Comparison of ENCODE assay signal across 35 cellular contexts in genomic region chr4:78265006-78265405, GRCh38.
"Had no signal": no experiment of that assay in that cellular context is flagged by ENCODE, and none has a peak within 500 bp of the region (broad histone marks: within the 10 kb centered on the region; RNA-seq: fewer than 3 reads in every experiment).

No MANE protein-coding gene starts in this region.

- H3K36me3 ChIP-seq: adrenal gland, brain microvascular endothelial cell, breast epithelium had no signal

- H3K4me1 Mint-ChIP-seq: activated B cell treated with CpG ODN at 0.5 μM for 24 hours; activated CD4-positive, alpha-beta T cell treated with anti-CD3 and anti-CD28 coated beads, Interleukin-2, amount 10 ng/mL, durations not matched to agents 24 days and 14 days; activated naive CD8-positive, alpha-beta T cell treated with anti-CD3 and anti-CD28 coated beads for 36 hours; activated T-helper 17 cell treated with anti-CD3 and anti-CD28 coated beads, Interleukin-2, amount 50 U/mL, for 72 hours had no signal

- H3K27me3 Mint-ChIP-seq: activated B cell treated with CpG ODN at 0.5 μM for 24 hours; activated CD4-positive, alpha-beta memory T cell treated with anti-CD3 and anti-CD28 coated beads for 36 hours had no signal

- H3K4me3 Mint-ChIP-seq: activated B cell treated with CpG ODN at 0.5 μM for 24 hours; activated CD4-positive, alpha-beta memory T cell treated with anti-CD3 and anti-CD28 coated beads for 36 hours; activated CD4-positive, alpha-beta T cell treated with anti-CD3 and anti-CD28 coated beads, Interleukin-2, amount 10 ng/mL, durations not matched to agents 24 days and 14 days; activated CD8-positive, alpha-beta T cell treated with anti-CD3 and anti-CD28 coated beads for 36 hours; activated naive CD4-positive, alpha-beta T cell treated with anti-CD3 and anti-CD28 coated beads for 36 hours; activated naive CD8-positive, alpha-beta T cell treated with anti-CD3 and anti-CD28 coated beads for 36 hours; activated T-cell treated with anti-CD3 and anti-CD28 coated beads, Interleukin-2, amount 50 U/mL, for 4 hours; activated T-cell treated with anti-CD3 and anti-CD28 coated beads, Interleukin-2, amount 50 U/mL, for 72 hours; activated T-helper 1 cell treated with anti-CD3 and anti-CD28 coated beads, Interleukin-12 subunit alpha, Interleukin-12 subunit beta, Interleukin-2, Interleukin-4 antibody, amounts not matched to agents 30 ng/mL and 10 ng/mL and 1 ng/mL, durations not matched to agents 14 hours and 24 hours and 36 hours; activated T-helper 17 cell treated with anti-CD3 and anti-CD28 coated beads, Interleukin-2, amount 50 U/mL, for 72 hours; T-helper 1 cell treated with Interleukin-12 subunit alpha and Interleukin-12 subunit beta and Interleukin-4 antibody, amounts not matched to agents 30 μg/mL and 1 μg/mL, for 36 hours; T-helper 2 cell treated with Interferon-gamma antibody and Interleukin-4, amounts not matched to agents 5 μg/mL and 100 μg/mL, for 36 hours had no signal

- H3K27ac ChIP-seq: adrenal gland, body of pancreas, brain microvascular endothelial cell, breast epithelium, VCaP had no signal

- FAIRE-seq: TTC549 had no signal

- H3K4me3 ChIP-seq: adrenal gland, body of pancreas, breast epithelium had no signal

- H3K27ac Mint-ChIP-seq: activated B cell treated with CpG ODN at 0.5 μM for 24 hours; activated CD4-positive, alpha-beta memory T cell treated with anti-CD3 and anti-CD28 coated beads for 36 hours; activated CD4-positive, alpha-beta T cell treated with anti-CD3 and anti-CD28 coated beads, Interleukin-2, amount 10 ng/mL, durations not matched to agents 24 days and 14 days; activated CD8-positive, alpha-beta T cell treated with anti-CD3 and anti-CD28 coated beads for 36 hours; activated naive CD4-positive, alpha-beta T cell treated with anti-CD3 and anti-CD28 coated beads for 36 hours; activated naive CD4-positive, alpha-beta T cell treated with anti-CD3 and anti-CD28 coated beads, Interleukin-2, amount 50 U/mL, for 72 hours; activated naive CD8-positive, alpha-beta T cell treated with anti-CD3 and anti-CD28 coated beads for 36 hours; activated T-cell treated with anti-CD3 and anti-CD28 coated beads, Interleukin-2, amount 50 U/mL, for 72 hours; activated T-helper 1 cell treated with anti-CD3 and anti-CD28 coated beads, Interleukin-12 subunit alpha, Interleukin-12 subunit beta, Interleukin-2, Interleukin-4 antibody, amounts not matched to agents 30 ng/mL and 10 ng/mL and 1 ng/mL, durations not matched to agents 14 hours and 24 hours and 36 hours; activated T-helper 17 cell treated with anti-CD3 and anti-CD28 coated beads, Interleukin-2, amount 50 U/mL, for 72 hours; T-helper 1 cell treated with Interleukin-12 subunit alpha and Interleukin-12 subunit beta and Interleukin-4 antibody, amounts not matched to agents 30 μg/mL and 1 μg/mL, for 36 hours; T-helper 2 cell treated with Interferon-gamma antibody and Interleukin-4, amounts not matched to agents 5 μg/mL and 100 μg/mL, for 36 hours had no signal

- H3K36me3 Mint-ChIP-seq: activated CD4-positive, alpha-beta memory T cell treated with anti-CD3 and anti-CD28 coated beads for 36 hours; activated naive CD4-positive, alpha-beta T cell treated with anti-CD3 and anti-CD28 coated beads, Interleukin-2, amount 50 U/mL, for 72 hours; activated naive CD8-positive, alpha-beta T cell treated with anti-CD3 and anti-CD28 coated beads for 36 hours had no signal

- H3K4me1 ChIP-seq: adrenal gland, breast epithelium had no signal

- H3K27me3 ChIP-seq: adrenal gland, body of pancreas, brain microvascular endothelial cell, breast epithelium had no signal

- H3K9me3 ChIP-seq: adrenal gland, breast epithelium had no signal

- ATAC-seq: activated CD8-positive, alpha-beta T cell treated with anti-CD3 and anti-CD28 coated beads for 36 hours; activated naive CD4-positive, alpha-beta T cell treated with anti-CD3 and anti-CD28 coated beads, Interleukin-2, amount 50 U/mL, for 72 hours; activated T-cell treated with anti-CD3 and anti-CD28 coated beads, Interleukin-2, amount 50 U/mL, for 4 hours; activated T-cell treated with anti-CD3 and anti-CD28 coated beads, Interleukin-2, amount 50 U/mL, for 72 hours; activated T-helper 17 cell treated with anti-CD3 and anti-CD28 coated beads, Interleukin-2, amount 50 U/mL, for 72 hours; body of pancreas had no signal

- DNase-seq: activated B cell treated with CpG ODN at 0.5 μM for 24 hours; activated CD4-positive, alpha-beta memory T cell treated with anti-CD3 and anti-CD28 coated beads for 36 hours; activated CD4-positive, alpha-beta T cell treated with anti-CD3 and anti-CD28 coated beads for 4 hours; activated CD4-positive, alpha-beta T cell treated with anti-CD3 and anti-CD28 coated beads, Interleukin-2, amount 10 ng/mL, durations not matched to agents 24 days and 14 days; activated CD4-positive, alpha-beta T cell treated with anti-CD3 and anti-CD28 coated beads, Interleukin-2, amount 50 U/mL, for 1 hour; activated CD4-positive, alpha-beta T cell treated with anti-CD3 and anti-CD28 coated beads, Interleukin-2, amount 50 U/mL, for 4 hours; activated CD4-positive, CD25-positive, alpha-beta regulatory T cell treated with anti-CD3 and anti-CD28 coated beads, Interleukin-2, amount 50 U/mL, for 72 hours; activated CD8-positive, alpha-beta memory T cell treated with anti-CD3 and anti-CD28 coated beads, Interleukin-2, amount 50 U/mL, for 4 hours; activated CD8-positive, alpha-beta T cell treated with anti-CD3 and anti-CD28 coated beads for 36 hours; activated effector memory CD4-positive, alpha-beta T cell treated with anti-CD3 and anti-CD28 coated beads, Interleukin-2, amount 50 U/mL, for 16 hours; activated gamma-delta T cell treated with Interleukin-2 at 50 U/mL for 16 hours; activated naive CD4-positive, alpha-beta T cell; activated naive CD4-positive, alpha-beta T cell treated with anti-CD3 and anti-CD28 coated beads for 36 hours; activated naive CD4-positive, alpha-beta T cell treated with anti-CD3 and anti-CD28 coated beads, Interleukin-2, amount 50 U/mL, for 16 hours; activated naive CD8-positive, alpha-beta T cell treated with anti-CD3 and anti-CD28 coated beads for 36 hours; activated T-cell treated with anti-CD3 and anti-CD28 coated beads for 4 hours; activated T-cell treated with anti-CD3 and anti-CD28 coated beads, Interleukin-2, amount 50 U/mL, for 1 hour; activated T-cell treated with anti-CD3 and anti-CD28 coated beads, Interleukin-2, amount 50 U/mL, for 4 hours; activated T-cell treated with anti-CD3 and anti-CD28 coated beads, Interleukin-2, amount 50 U/mL, for 72 hours; adrenal gland; amniotic stem cell; aorta; body of pancreas; brain microvascular endothelial cell; central memory CD4-positive, alpha-beta T cell; T-helper 2 cell; T-helper 9 cell had no signal

- H3K9me3 Mint-ChIP-seq: activated B cell treated with CpG ODN at 0.5 μM for 24 hours; activated CD4-positive, alpha-beta T cell treated with anti-CD3 and anti-CD28 coated beads, Interleukin-2, amount 10 ng/mL, durations not matched to agents 24 days and 14 days; activated naive CD4-positive, alpha-beta T cell treated with anti-CD3 and anti-CD28 coated beads for 36 hours; activated naive CD8-positive, alpha-beta T cell treated with anti-CD3 and anti-CD28 coated beads for 36 hours; activated T-helper 1 cell treated with anti-CD3 and anti-CD28 coated beads, Interleukin-12 subunit alpha, Interleukin-12 subunit beta, Interleukin-2, Interleukin-4 antibody, amounts not matched to agents 30 ng/mL and 10 ng/mL and 1 ng/mL, durations not matched to agents 14 hours and 24 hours and 36 hours; T-helper 2 cell treated with Interferon-gamma antibody and Interleukin-4, amounts not matched to agents 5 μg/mL and 100 μg/mL, for 36 hours had no signal
